ENCODE assay signal across 8 cellular contexts in the genomic region with DNA sequence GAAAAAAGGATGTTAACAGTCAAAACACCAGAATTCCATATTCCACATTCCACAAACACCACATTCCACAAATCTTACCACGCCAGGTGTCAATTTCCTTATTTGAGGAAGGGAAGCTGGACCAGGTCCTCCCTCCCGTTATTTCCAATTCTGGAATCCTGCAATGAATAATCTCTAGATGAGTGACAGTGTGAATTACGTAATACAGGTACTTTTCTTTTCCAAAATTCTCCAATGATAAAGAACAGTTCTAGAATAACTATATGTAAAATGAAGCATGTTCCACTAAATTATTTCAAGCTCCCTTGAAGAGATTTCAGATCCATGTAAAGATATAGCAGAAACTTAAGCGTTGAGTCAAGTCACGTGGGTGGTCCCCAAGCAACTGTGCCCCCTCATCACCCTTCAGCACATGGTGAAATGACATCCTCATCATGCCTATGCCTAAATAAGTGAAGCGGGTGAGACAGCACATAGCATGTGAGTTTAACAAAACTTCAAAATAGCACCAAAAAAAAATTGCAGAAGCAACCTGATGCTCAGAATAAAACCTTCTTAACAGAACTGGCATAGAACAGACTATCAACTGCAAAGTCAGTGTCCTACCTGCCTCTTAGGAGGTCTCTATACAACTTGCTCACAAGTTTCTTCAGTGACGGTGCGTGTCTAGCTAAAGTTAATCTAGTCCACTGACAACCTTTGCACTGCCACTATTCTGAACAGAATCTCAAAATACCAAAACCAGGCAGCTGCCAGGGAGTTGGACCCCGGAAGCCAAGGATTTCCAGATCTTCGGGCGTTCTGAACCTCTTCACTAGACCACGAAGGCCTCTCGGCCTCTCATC. TPM values are rescaled to one million over a fixed set of nuclear protein-coding genes. Genes with fewer than 3 reads are reported as not detected.
DNase-seq lines count a peak whose midpoint lies in the region; ATAC-seq, FAIRE-seq and TF ChIP-seq lines count a peak whose summit lies in the region.

No MANE protein-coding gene starts in this region.

- H2AFZ ChIP-seq in endothelial cell of umbilical vein (ENCODE audit: low read depth, low read length) = peak overlapping the region; percentile 75

- H3K27ac Mint-ChIP-seq in naive B cell = peak overlapping the region in 5 of 6 donors; percentile 74 to 90 (median 83)

- H3K36me3 Mint-ChIP-seq in naive B cell = peaks cover 5 to 11% of the 10 kb centered on the region in 2 donors

- H3K4me2 ChIP-seq in endothelial cell of umbilical vein (ENCODE audit: insufficient read depth, low read length) = peak overlapping the region; percentile 58

- dilution Hi-C loops in endothelial cell of umbilical vein (cut with MboI; ENCODE audit: extremely low pct_ligation_motif_present, low sequenced_read_pairs) = no loop called here

- intact Hi-C loops in endothelial cell of umbilical vein (cut with micrococcal nuclease) = loop anchor here (1.0 to 10.0 kb wide), 5 partner anchors 109 to 620 kb away; a partner anchor contains a TSS

- peaks cover 11% of the 10 kb centered on the region; the same call in 1 of the 2 replicates for H3K4me1 ChIP-seq in SJSA1 (replicated peaks)
- H3K4me1 ChIP-seq in endothelial cell of umbilical vein (ENCODE audit: control insufficient read depth, extremely low read depth, insufficient read depth, low read length) = peaks cover 9% of the 10 kb centered on the region

- FAIRE-seq in endothelial cell of umbilical vein (lab: Jason Lieb, UNC) = no peak

- POLR2A ChIA-PET in endothelial cell of umbilical vein (lab: Charles Lee) = interaction anchor here (0.6 kb wide), 2 partner anchors 19 to 178 kb away, joined by 4 read pairs; no protein-coding TSS in a partner anchor

- H3K9me3 ChIP-seq in SJSA1 (replicated peaks) (no peaks in the 10 kb centered on the region), endothelial cell of umbilical vein (replicated peaks; ENCODE audit: control insufficient read depth, insufficient read depth, low read length) (no peaks in the 10 kb centered on the region)

- peaks cover 15% of the 10 kb centered on the region for H3K36me3 ChIP-seq in SJSA1
- peaks cover 3 to 6% of the 10 kb centered on the region in 2 experiments for H3K36me3 ChIP-seq in endothelial cell of umbilical vein (ENCODE audit: control insufficient read depth in 2 of 2, extremely low read depth in 1 of 2, insufficient read depth in 2 of 2, low read length in 2 of 2)

- H3K27ac ChIP-seq in SJSA1 = no peak overlapping the region
- H3K27ac ChIP-seq in endothelial cell of umbilical vein (ENCODE audit: insufficient read depth, low read depth, low read length) = no peak overlapping the region

- no peak for TF ChIP-seq CTCF in endothelial cell of umbilical vein (IDR thresholded peaks at IDR 0.05; ENCODE audit: extremely low read depth in 1 of 2, insufficient read depth in 1 of 2, low read depth in 1 of 2, low read length in 2 of 2)

- H3K79me2 ChIP-seq in endothelial cell of umbilical vein (ENCODE audit: control insufficient read depth, insufficient read depth, low read length) = peaks cover 22% of the 10 kb centered on the region

- H3K4me3 Mint-ChIP-seq in naive B cell = peak overlapping the region; percentile 82 to 97 (median 92)

- peak; percentile 22 for ATAC-seq in HG02938 (IDR thresholded peaks at IDR 0.05; ENCODE audit: unreplicated experiment)
- ATAC-seq in naive B cell (ENCODE audit: low read depth in 2 of 2) = peak; percentile 8

- H3K4me3 ChIP-seq in SJSA1 (peak overlapping the region; percentile 65), endothelial cell of umbilical vein (replicated peaks in 1 of 3; ENCODE audit: insufficient read depth in 1 of 3, low read depth in 1 of 3, low read length in 3 of 3) (peak overlapping the region; percentile 72 to 95 (median 93))

- peak overlapping the region; percentile 71 for H3K9ac ChIP-seq in endothelial cell of umbilical vein (replicated peaks; ENCODE audit: extremely low read depth, insufficient read depth, low read length)

- H3K4me1 Mint-ChIP-seq in naive B cell = peaks cover 7 to 33% (median 25%) of the 10 kb centered on the region in 3 donors

- CTCF ChIA-PET in endothelial cell of umbilical vein (lab: Charles Lee) = interaction anchor here (1.1 to 2.8 kb wide), 7 partner anchors 12 to 251 kb away, joined by 3 to 26 read pairs (median 4); no protein-coding TSS in a partner anchor

- H3K9me1 ChIP-seq in endothelial cell of umbilical vein (replicated peaks; ENCODE audit: control insufficient read depth, extremely low read depth, insufficient read depth, low read length) = no peaks in the 10 kb centered on the region

- H3K9me3 Mint-ChIP-seq in naive B cell = no peaks in the 10 kb centered on the region

- no TSS peak for BruUV-seq in endothelial cell of umbilical vein (replicated peaks; lab: Mats Ljungman, UMichigan)

- no peak for TF ChIP-seq POLR2A in endothelial cell of umbilical vein (IDR thresholded peaks at IDR 0.05; ENCODE audit: low read depth, low read length)

- no peaks in the 10 kb centered on the region for H3K27me3 Mint-ChIP-seq in naive B cell

- peak; percentile 47 for DNase-seq in DMS53 (lab: John Stamatoyannopoulos, UW)
- no peak for DNase-seq in DMS53 treated with DMSO at 0.1 percent for 48 hours (lab: John Stamatoyannopoulos, UW; ENCODE audit: unreplicated experiment)
- DNase-seq in SJSA1 (ENCODE audit: low read depth in 1 of 2, low spot score in 2 of 2) = peak in 1 of 2 experiments; percentile 18
- DNase-seq in endothelial cell of umbilical vein (ENCODE audit: low read depth, low spot score) = no peak
- DNase-seq in naive B cell = peak; percentile 1
- DNase-seq in iPS-NIHi11 (ENCODE audit: low spot score) = no peak
- no peak for DNase-seq in retina

- no peaks in the 10 kb centered on the region for H3K27me3 ChIP-seq in SJSA1 (replicated peaks)
- no peaks in the 10 kb centered on the region for H3K27me3 ChIP-seq in endothelial cell of umbilical vein (ENCODE audit: control insufficient read depth in 2 of 2, insufficient read depth in 2 of 2, low read length in 2 of 2)

- H4K20me1 ChIP-seq in endothelial cell of umbilical vein (replicated peaks; ENCODE audit: control insufficient read depth, extremely low read depth, insufficient read depth, low read length) = no peaks in the 10 kb centered on the region

TF ChIP-seq in endothelial cell of umbilical vein, 7 proteins besides CTCF, POLR2A, EP300 and RAD21:
- TF ChIP-seq, protein P1, sequence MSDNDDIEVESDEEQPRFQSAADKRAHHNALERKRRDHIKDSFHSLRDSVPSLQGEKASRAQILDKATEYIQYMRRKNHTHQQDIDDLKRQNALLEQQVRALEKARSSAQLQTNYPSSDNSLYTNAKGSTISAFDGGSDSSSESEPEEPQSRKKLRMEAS (IDR thresholded peaks at IDR 0.05; ENCODE audit: insufficient read depth, insufficient read length) = no peak
- TF ChIP-seq JUN (IDR thresholded peaks at IDR 0.05; ENCODE audit: borderline replicate concordance, insufficient read depth, insufficient read length, low read depth) = no peak
- no peak for TF ChIP-seq POLR2AphosphoS5 (IDR thresholded peaks at IDR 0.05; ENCODE audit: insufficient read depth, low read depth, low read length)
- no peak for TF ChIP-seq EZH2 (IDR thresholded peaks at IDR 0.05; ENCODE audit: borderline replicate concordance, low read depth, low read length, severe bottlenecking)
- TF ChIP-seq MYC (IDR thresholded peaks at IDR 0.05; ENCODE audit: low read depth, low read length) = no peak
- TF ChIP-seq GATA2 (IDR thresholded peaks at IDR 0.05; ENCODE audit: insufficient read depth, insufficient read length, low read depth, low read length) = no peak
- no peak for TF ChIP-seq FOS (IDR thresholded peaks at IDR 0.05; ENCODE audit: borderline replicate concordance, insufficient read depth, low read length)
TF ChIP-seq in endothelial cell of umbilical vein: peak in this region for 0.

RNA-seq across cellular contexts. Expression of a gene that starts 0.9 kb away (rescaled TPM):
- total RNA-seq in SJSA1 (2014; rRNA removed; shearing (Covaris generic)) = 11.4 and 19.6 TPM in 2 replicates
- total RNA-seq in endothelial cell of umbilical vein = 30.1 and 30.6 TPM in 2 replicates
- 20.0 and 21.7 TPM in 2 replicates for polyA plus RNA-seq in endothelial cell of umbilical vein
- 17.6 and 17.9 TPM in 2 replicates for polyA plus RNA-seq in endothelial cell of umbilical vein (2011; cell fraction: cytosol; rRNA removed)
- 66.5 and 71.4 TPM in 2 replicates for polyA plus RNA-seq in endothelial cell of umbilical vein (2011; cell fraction: nucleus; rRNA removed)
- polyA plus RNA-seq in endothelial cell of umbilical vein (2012) = 21.4 and 23.0 TPM in 2 replicates
- 25.7 and 26.6 TPM in 2 replicates for polyA minus RNA-seq in endothelial cell of umbilical vein
- 11.0 TPM for polyA minus RNA-seq in endothelial cell of umbilical vein (2011; cell fraction: cytosol; rRNA and poly(A)+ RNA removed)
- polyA minus RNA-seq in endothelial cell of umbilical vein (2011; cell fraction: nucleus; rRNA and poly(A)+ RNA removed) = 22.6 and 29.7 TPM in 2 replicates
- 10 to 100 TPM in 4 of 6 donors, 1 to 10 TPM in 2; 4.7 to 18.1 (median 12.7) TPM for polyA plus RNA-seq in naive B cell (ENCODE audit: low read depth in 6 of 6)

Comparison
In these comparisons a context has a peak if more than half of its experiments do, and no peak if none do; other contexts are left out.
1. DNase-seq: peak in DMS53 (single experiment) and naive B cell (single experiment); none in DMS53 treated with DMSO at 0.1 percent for 48 hours (single experiment), endothelial cell of umbilical vein (single experiment), iPS-NIHi11 (single experiment) and retina (single experiment).